Comparison of ENCODE assay signal across 8 cellular contexts in the genomic region with DNA sequence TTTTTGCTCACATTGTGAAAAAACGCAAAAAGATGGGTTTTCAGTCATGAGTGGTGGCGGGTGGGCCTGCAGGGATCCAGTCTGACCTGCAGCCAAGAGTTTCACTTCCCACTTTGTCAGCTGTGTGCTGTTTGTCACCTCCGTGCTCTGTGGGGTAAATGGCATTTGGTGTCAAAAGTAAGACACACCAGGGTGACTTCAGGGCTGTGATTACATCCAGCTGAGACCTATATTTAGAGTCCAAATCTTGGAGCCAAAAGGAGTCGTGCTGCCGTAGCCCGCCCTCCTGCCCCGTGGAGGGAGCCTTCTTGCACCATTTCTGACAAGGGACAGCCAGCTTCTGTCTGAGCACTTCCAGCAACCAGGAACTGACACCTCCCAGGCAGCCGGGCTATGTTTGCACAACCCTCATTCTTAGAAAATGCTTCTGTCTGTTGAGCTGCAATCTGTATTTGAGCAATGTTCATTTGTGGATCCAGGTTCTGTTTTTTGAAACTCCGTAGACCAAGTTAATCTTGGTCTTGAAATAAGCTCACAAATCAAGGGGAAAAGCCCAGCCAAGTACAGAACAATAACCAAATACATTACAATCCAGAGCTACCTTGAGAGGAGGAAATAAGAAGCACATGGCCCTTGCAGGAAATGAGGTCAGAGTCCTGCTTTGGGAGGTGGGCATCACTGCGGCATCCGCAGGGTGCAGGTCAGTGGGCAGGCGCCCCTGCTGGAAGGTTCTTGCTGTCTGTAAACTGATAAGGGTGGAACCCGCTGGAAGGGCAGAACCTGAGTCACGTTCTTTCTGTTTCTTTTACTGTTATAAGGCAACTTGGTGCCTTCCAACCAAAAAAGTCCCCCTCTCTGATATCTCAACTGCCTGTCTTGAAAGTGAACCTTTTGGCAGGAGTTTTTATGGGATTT. TPM values are rescaled to one million over a fixed set of nuclear protein-coding genes. Genes with fewer than 3 reads are reported as not detected.
DNase-seq lines count a peak whose midpoint lies in the region; ATAC-seq, FAIRE-seq and TF ChIP-seq lines count a peak whose summit lies in the region.

No MANE protein-coding gene starts in this region.

- H3K14ac ChIP-seq in IMR-90 (replicated peaks; ENCODE audit: low read depth, low read length), result peak overlapping the region; percentile 41; the same call in 1 of the 2 replicates

- H2BK5ac ChIP-seq in IMR-90 (ENCODE audit: low read depth, low read length, poor library complexity, severe bottlenecking), result no peak overlapping the region

- no peaks in the 10 kb centered on the region for H3K79me2 ChIP-seq in HepG2 (ENCODE audit: insufficient read depth, low read length)

- peaks cover 97% of the 10 kb centered on the region for H3K4me1 Mint-ChIP-seq in CD4-positive, alpha-beta T cell (ENCODE audit: low read depth)

- H3K23ac ChIP-seq in IMR-90 (ENCODE audit: low read depth, low read length), result no peak overlapping the region

- ATAC-seq in CD4-positive, alpha-beta T cell (ENCODE audit: poor library complexity), result peak; percentile 47
- ATAC-seq in GM19463 (IDR thresholded peaks at IDR 0.05; ENCODE audit: unreplicated experiment) (peak; percentile 35), IMR-90 (ENCODE audit: low read depth) (peak; percentile 33), HepG2 (peak; percentile 53), GM18519 (IDR thresholded peaks at IDR 0.05; ENCODE audit: low FRiP score, unreplicated experiment) (no peak)

- H3K27ac Mint-ChIP-seq in CD4-positive, alpha-beta T cell, result peak overlapping the region; percentile 90

- peak overlapping the region; percentile 14; the same call in 1 of the 2 replicates for H2BK20ac ChIP-seq in IMR-90 (ENCODE audit: low read depth, low read length)

- peak overlapping the region in 1 of 2 experiments; percentile 58; a peak in 1 of 4 replicates for H4K8ac ChIP-seq in IMR-90 (ENCODE audit: low read depth in 2 of 2, low read length in 2 of 2)

- H2AK9ac ChIP-seq in IMR-90 (replicated peaks; ENCODE audit: low read depth, low read length, poor library complexity), result no peak overlapping the region

- H3K9me3 Mint-ChIP-seq in CD4-positive, alpha-beta T cell, result no peaks in the 10 kb centered on the region

- H3K9me1 ChIP-seq in IMR-90 (ENCODE audit: insufficient read depth, low read length), result 0 out of 2 replicates have a peak, but pooled peaks cover 6% of the 10 kb centered on the region

- H3K27me3 Mint-ChIP-seq in CD4-positive, alpha-beta T cell, result no peaks in the 10 kb centered on the region

- peak overlapping the region; percentile 85 for H3K4me3 Mint-ChIP-seq in CD4-positive, alpha-beta T cell

- intact Hi-C loops in CD4-positive, alpha-beta T cell (cut with DNase I, micrococcal nuclease), result loop anchor here (1.0 to 10.0 kb wide), 6 partner anchors 13 to 1551 kb away; a partner anchor contains a TSS
- intact Hi-C loops in IMR-90 (cut with micrococcal nuclease), result no loop called here
- intact Hi-C loops in HepG2 (cut with micrococcal nuclease; ENCODE audit: unreplicated experiment), result no loop called here

- no peak overlapping the region for H4K5ac ChIP-seq in IMR-90 (ENCODE audit: low read depth, low read length)

- peak overlapping the region; percentile 94 for H3K27ac ChIP-seq in CD4-positive, alpha-beta T cell (ENCODE audit: low read depth, low read length)
- H3K27ac ChIP-seq in IMR-90 (ENCODE audit: insufficient read depth, low read length) (peak overlapping the region; percentile 37; the same call in 1 of the 2 replicates), VCaP (peak overlapping the region; percentile 95), HepG2 (ENCODE audit: extremely low read length, insufficient read depth, low read length) (no peak overlapping the region)

- no peaks in the 10 kb centered on the region for H3K9me3 ChIP-seq in CD4-positive, alpha-beta T cell (ENCODE audit: control insufficient read depth, low read length)
- H3K9me3 ChIP-seq in IMR-90 (ENCODE audit: control insufficient read depth, insufficient read depth, low read length) (no peaks in the 10 kb centered on the region), HepG2 (ENCODE audit: low read length) (no peaks in the 10 kb centered on the region)

- no peak overlapping the region; the same call in 1 of the 2 replicates for H4K91ac ChIP-seq in IMR-90 (ENCODE audit: insufficient read depth, low read depth, low read length)

- H3K27me3 ChIP-seq in CD4-positive, alpha-beta T cell (ENCODE audit: control insufficient read depth, insufficient read depth, low read length), result no peaks in the 10 kb centered on the region
- H3K27me3 ChIP-seq in IMR-90 (ENCODE audit: control insufficient read depth, insufficient read depth, low read length), result peaks cover 19% of the 10 kb centered on the region
- H3K27me3 ChIP-seq in bronchial epithelial cell (ENCODE audit: control insufficient read depth, insufficient read depth, low read length), result no peaks in the 10 kb centered on the region
- H3K27me3 ChIP-seq in HepG2 (ENCODE audit: control insufficient read depth in 1 of 2, insufficient read depth in 2 of 2, low read length in 2 of 2), result peaks cover 0 to 69% of the 10 kb centered on the region in 2 experiments; a peak in 4 of 5 replicates

- H3K4me2 ChIP-seq in IMR-90 (ENCODE audit: low read depth, low read length), result peak overlapping the region; percentile 49
- no peak overlapping the region for H3K4me2 ChIP-seq in HepG2 (ENCODE audit: low read depth, low read length)

- no peaks in the 10 kb centered on the region; the same call in none of the 2 replicates for H4K20me1 ChIP-seq in IMR-90 (ENCODE audit: insufficient read depth, low read length)
- H4K20me1 ChIP-seq in HepG2 (ENCODE audit: insufficient read depth, low read length), result no peaks in the 10 kb centered on the region

- TF ChIP-seq RAD21 in IMR-90 (IDR thresholded peaks at IDR 0.05; ENCODE audit: low read length), result no peak
- no peak for TF ChIP-seq RAD21 in HepG2 (CRISPR knock-in tag; IDR thresholded peaks at IDR 0.05)

- BruUV-seq in IMR-90 (replicated peaks; lab: Mats Ljungman, UMichigan) (no TSS peak), HepG2 (replicated peaks; lab: Mats Ljungman, UMichigan) (no TSS peak)

- H3K9ac ChIP-seq in IMR-90 (ENCODE audit: low read depth, low read length), result no peak overlapping the region
- H3K9ac ChIP-seq in HepG2 (ENCODE audit: insufficient read depth, low read depth, low read length), result no peak overlapping the region

- peak overlapping the region; percentile 12; the same call in 1 of the 2 replicates for H2AK5ac ChIP-seq in IMR-90 (ENCODE audit: low read depth, low read length)

- H2BK120ac ChIP-seq in IMR-90 (ENCODE audit: low read depth, low read length), result peak overlapping the region; percentile 16; the same call in 1 of the 2 replicates

- H3K56ac ChIP-seq in IMR-90 (ENCODE audit: extremely low read depth, insufficient read depth, low read length), result no peak overlapping the region

- POLR2A ChIA-PET in CD4-positive, alpha-beta T cell (lab: Charles Lee), result interaction anchor here (0.6 to 2.7 kb wide), 7 partner anchors 13 to 171 kb away, joined by 3 to 26 read pairs (median 4); a partner anchor contains a TSS
- POLR2A ChIA-PET in IMR-90 (lab: Charles Lee; ENCODE audit: unreplicated experiment), result no interaction called here
- POLR2A ChIA-PET in HepG2 (lab: Yijun Ruan, JAX), result no interaction called here

- H3K36me3 ChIP-seq in IMR-90 (ENCODE audit: control insufficient read depth, insufficient read depth, low read length) (no peaks in the 10 kb centered on the region), bronchial epithelial cell (ENCODE audit: control insufficient read depth, insufficient read depth, low read length) (no peaks in the 10 kb centered on the region), HepG2 (replicated peaks in 1 of 2; ENCODE audit: control insufficient read depth in 1 of 2, insufficient read depth in 2 of 2, low read length in 2 of 2) (no peaks in the 10 kb centered on the region)

- TF ChIP-seq EP300 in HepG2 (IDR thresholded peaks at IDR 0.05; ENCODE audit: low read depth in 2 of 2, low read length in 2 of 2), result no peak
- TF ChIP-seq EP300 in HepG2 (CRISPR knock-in tag; IDR thresholded peaks at IDR 0.05; ENCODE audit: borderline replicate concordance), result no peak

- CTCF ChIA-PET in CD4-positive, alpha-beta T cell (lab: Charles Lee), result interaction anchor here (0.6 to 2.9 kb wide), 11 partner anchors 8 to 322 kb away, joined by 3 to 27 read pairs (median 4); a partner anchor contains a TSS
- CTCF ChIA-PET in IMR-90 (lab: Yijun Ruan, JAX), result interaction anchor here (0.6 to 1.5 kb wide), 3 partner anchors 13 to 371 kb away, joined by 3 to 4 read pairs (median 4); no protein-coding TSS in a partner anchor
- CTCF ChIA-PET in HepG2 (lab: Yijun Ruan, JAX; ENCODE audit: low intra/inter-chr PET ratio, low total read pairs), result no interaction called here

- TF ChIP-seq POLR2A in IMR-90 (IDR thresholded peaks at IDR 0.05; ENCODE audit: low read depth, low read length) (no peak), HepG2 (IDR thresholded peaks at IDR 0.05; ENCODE audit: insufficient read depth in 1 of 2, low read depth in 2 of 2, low read length in 2 of 2) (no peak)

- FAIRE-seq in bronchial epithelial cell (lab: Jason Lieb, UNC) (no peak), HepG2 (lab: Jason Lieb, UNC) (no peak)

- H3K4me1 ChIP-seq in IMR-90 (ENCODE audit: control insufficient read depth, insufficient read depth, low read length), result peaks cover 27% of the 10 kb centered on the region
- peaks cover 35% of the 10 kb centered on the region for H3K4me1 ChIP-seq in HepG2 (ENCODE audit: insufficient read depth, low read length)

- H3K4ac ChIP-seq in IMR-90 (ENCODE audit: low read depth, low read length), result peak overlapping the region; percentile 40; the same call in 1 of the 2 replicates

- dilution Hi-C loops in IMR-90 (cut with HindIII; ENCODE audit: low sequenced_read_pairs, unreplicated experiment), result no loop called here

- peak; percentile 14 for TF ChIP-seq CTCF in CD4-positive, alpha-beta T cell (IDR thresholded peaks at IDR 0.05)
- TF ChIP-seq CTCF in IMR-90 (conservative IDR thresholded peaks at IDR 0.05; ENCODE audit: low read depth, low read length) (0 out of 2 replicates have a peak, but pooled peaks have one; percentile 1), VCaP (conservative IDR thresholded peaks at IDR 0.05) (peak; percentile 26; the same call in 1 of the 2 replicates), bronchial epithelial cell (IDR thresholded peaks at IDR 0.05; ENCODE audit: insufficient read depth, low read length, severe bottlenecking) (peak; percentile 63), HepG2 (CRISPR knock-in tag; IDR thresholded peaks at IDR 0.05) (0 out of 2 replicates have a peak, but pooled peaks have one; percentile 9)

- H2AFZ ChIP-seq in IMR-90 (replicated peaks; ENCODE audit: low read length, poor library complexity), result no peak overlapping the region
- H2AFZ ChIP-seq in HepG2 (ENCODE audit: low read length), result no peak overlapping the region

- peak; percentile 41 to 89 (median 69) for DNase-seq in CD4-positive, alpha-beta T cell
- DNase-seq in IMR-90, result peak; percentile 20
- peak; percentile 66 for DNase-seq in bronchial epithelial cell (ENCODE audit: low read depth)
- DNase-seq in HepG2 (ENCODE audit: low spot score), result peak; percentile 30
- DNase-seq in stimulated activated CD4-positive, alpha-beta T cell treated with anti-CD3 and anti-CD28 coated beads, TNF-alpha, amount 100 ng/mL, for 1 hour (ENCODE audit: low read depth in 3 of 3, low spot score in 1 of 3), result peak; percentile 51 to 65 (median 54)

- no peaks in the 10 kb centered on the region; a peak in 1 of 4 replicates for H3K79me1 ChIP-seq in IMR-90 (ENCODE audit: low read depth in 1 of 2, low read length in 2 of 2)

- WGBS in IMR-90 (ENCODE audit: extremely low coverage in 2 of 2, insufficient read length in 1 of 2), 2 experiments, result 18% methylated on average over 3 of the region's 14 CpGs; no CpG with 5 or more reads in 1 of the 2 experiments
- WGBS in HepG2 (ENCODE audit: low lambda C conversion rate), result 28% methylated on average over 6 of the region's 14 CpGs

- in situ Hi-C loops in IMR-90 (cut with MboI; ENCODE audit: low sequenced_read_pairs) (no loop called here), HepG2 (cut with HindIII; ENCODE audit: extremely low pct_ligation_motif_present, low pct_unique_long_range_greater_than_20kb) (no loop called here)

- H2BK15ac ChIP-seq in IMR-90 (ENCODE audit: low read depth, low read length), result no peak overlapping the region; the same call in 2 of the 3 replicates

- 0 out of 2 replicates have a peak overlapping the region, but pooled peaks have one; percentile 7 for H3K18ac ChIP-seq in IMR-90 (ENCODE audit: low read depth, low read length)

- H3K4me3 ChIP-seq in IMR-90 (ENCODE audit: insufficient read depth, low read depth, low read length), result no peak overlapping the region
- H3K4me3 ChIP-seq in bronchial epithelial cell (ENCODE audit: low read depth, low read length), result no peak overlapping the region
- no peak overlapping the region for H3K4me3 ChIP-seq in HepG2 (replicated peaks in 1 of 3; ENCODE audit: insufficient read depth in 1 of 3, low read depth in 2 of 3, low read length in 3 of 3)

- H3K36me3 Mint-ChIP-seq in CD4-positive, alpha-beta T cell (ENCODE audit: low read depth), result peaks cover 32% of the 10 kb centered on the region

RNA-seq across cellular contexts. Expression of a gene that starts 14.4 kb away (rescaled TPM):
- 100 to 1,000 TPM; 109 to 116 TPM for total RNA-seq in CD4-positive, alpha-beta T cell
- under 0.01 and 0.36 TPM in 2 replicates for total RNA-seq in IMR-90 (2012; rRNA removed)
- polyA plus RNA-seq in IMR-90 (2012; rRNA removed), result 0.14 and 0.19 TPM in 2 replicates
- 0.13 and 0.23 TPM in 2 replicates for polyA plus RNA-seq in IMR-90 (2012; cell fraction: cytosol; rRNA removed)
- polyA plus RNA-seq in IMR-90 (2012; cell fraction: nucleus; rRNA removed; ENCODE audit: low replicate concordance), result 0.20 and 0.23 TPM in 2 replicates
- 132 and 138 TPM in 2 replicates for total RNA-seq in bronchial epithelial cell
- not detected in 2 replicates for total RNA-seq in HepG2 (2016; rRNA removed; fragmentation: Illumina TruSeq; extraction: Trizol)
- total RNA-seq in HepG2 (2016; cell fraction: cytosol; rRNA removed; fragmentation: Illumina TruSeq; extraction: Trizol; ENCODE audit: low read depth), result not detected in 2 replicates
- not detected in 2 replicates for total RNA-seq in HepG2 (2016; cell fraction: insoluble cytoplasmic fraction; rRNA removed; fragmentation: Illumina TruSeq; extraction: Trizol)
- not detected in 2 replicates for total RNA-seq in HepG2 (2016; cell fraction: membrane; rRNA removed; fragmentation: Illumina TruSeq; extraction: Trizol)
- not detected in 2 replicates for total RNA-seq in HepG2 (2016; cell fraction: nucleus; rRNA removed; fragmentation: Illumina TruSeq; extraction: Trizol)
- 0.04 and 0.10 TPM in 2 replicates for polyA plus RNA-seq in HepG2 (2011; rRNA removed)
- 0.08 TPM in 2 replicates for polyA plus RNA-seq in HepG2 (2011; cell fraction: cytosol; rRNA removed)
- 0.06 and 0.12 TPM in 2 replicates for polyA plus RNA-seq in HepG2 (2011; cell fraction: nucleus; rRNA removed)
- polyA plus RNA-seq in HepG2 (2012), result 0.09 TPM in 1 of 2 replicates, not detected in the other
- polyA plus RNA-seq in HepG2 (2016; cell fraction: cytosol; fragmentation: Illumina TruSeq; extraction: Trizol; ENCODE audit: low read depth), result not detected in 2 replicates
- not detected in 2 replicates for polyA plus RNA-seq in HepG2 (2016; cell fraction: insoluble cytoplasmic fraction; fragmentation: Illumina TruSeq; extraction: Trizol; ENCODE audit: low read depth)
- not detected in 2 replicates for polyA plus RNA-seq in HepG2 (2016; cell fraction: membrane; fragmentation: Illumina TruSeq; extraction: Trizol; ENCODE audit: low read depth)
- polyA plus RNA-seq in HepG2 (2016; cell fraction: nucleus; fragmentation: Illumina TruSeq; extraction: Trizol; ENCODE audit: insufficient read depth, low read depth), result not detected in 2 replicates
- 0.10 and 7.4 TPM in 2 replicates for polyA minus RNA-seq in HepG2 (2011; rRNA and poly(A)+ RNA removed; ENCODE audit: low replicate concordance)
- polyA minus RNA-seq in HepG2 (2011; cell fraction: cytosol; rRNA and poly(A)+ RNA removed), result 0.97 TPM in 1 of 2 replicates, not detected in the other
- polyA minus RNA-seq in HepG2 (2011; cell fraction: nucleus; rRNA and poly(A)+ RNA removed), result not detected in 2 replicates

Comparison
In these comparisons a context has a peak if more than half of its experiments do, and no peak if none do; other contexts are left out.
1. CTCF ChIP-seq: peak in every context shown above with its lines; median percentile 63 in bronchial epithelial cell; 26 in VCaP; 14 in CD4-positive, alpha-beta T cell; 9 in HepG2; 1 in IMR-90.
2. RNA of a gene that starts 14.4 kb away (total RNA-seq): 132 to 138 TPM in bronchial epithelial cell and 109 to 116 TPM in CD4-positive, alpha-beta T cell; under 0.01 to 0.36 TPM in IMR-90 and not detected in HepG2; every median in the first group is over 10 times any median in the second.
3. intact Hi-C loops: an anchor here in CD4-positive, alpha-beta T cell (1.0 to 10.0 kb wide); none called in IMR-90 and HepG2.
4. Peak in every context shown above with its lines, with median percentiles within 50 percentile points of each other: DNase-seq.